ENCODE assay signal across 27 cellular contexts in genomic region chr2:173252581-173252980, GRCh38.
"Had no signal": no experiment of that assay in that cellular context is flagged by ENCODE, and none has a peak within 500 bp of the region (broad histone marks: within the 10 kb centered on the region; RNA-seq: fewer than 3 reads in every experiment).

No MANE protein-coding gene starts in this region.

- H3K27me3 ChIP-seq: heart left ventricle, pancreas, testis, transverse colon had no signal

- H3K4me1 ChIP-seq: heart left ventricle, pancreas, prostate gland, testis, transverse colon had no signal

- H3K4me3 ChIP-seq: heart left ventricle, pancreas, prostate gland, skin epidermis, testis, transverse colon had no signal

- H3K4me1 Mint-ChIP-seq: activated CD4-positive, alpha-beta memory T cell treated with anti-CD3 and anti-CD28 coated beads, Interleukin-2, amount 10 ng/mL, durations not matched to agents 7 days and 5 days; activated CD4-positive, alpha-beta T cell treated with anti-CD3 and anti-CD28 coated beads, Interleukin-2, amount 10 ng/mL, durations not matched to agents 7 days and 5 days; naive thymus-derived CD4-positive, alpha-beta T cell had no signal

- H3K4me3 Mint-ChIP-seq: activated CD4-positive, alpha-beta memory T cell treated with anti-CD3 and anti-CD28 coated beads, Interleukin-2, amount 10 ng/mL, durations not matched to agents 7 days and 5 days; activated CD4-positive, alpha-beta T cell treated with anti-CD3 and anti-CD28 coated beads, Interleukin-2, amount 10 ng/mL, durations not matched to agents 7 days and 5 days; activated T-cell treated with anti-CD3 and anti-CD28 coated beads, Interleukin-2, amount 50 U/mL, for 24 hours; naive thymus-derived CD4-positive, alpha-beta T cell; WTC11 had no signal

- H3K9me3 Mint-ChIP-seq: activated CD4-positive, alpha-beta memory T cell treated with anti-CD3 and anti-CD28 coated beads, Interleukin-2, amount 10 ng/mL, durations not matched to agents 7 days and 5 days; activated CD4-positive, alpha-beta T cell treated with anti-CD3 and anti-CD28 coated beads, Interleukin-2, amount 10 ng/mL, durations not matched to agents 7 days and 5 days; activated T-cell treated with anti-CD3 and anti-CD28 coated beads, Interleukin-2, amount 50 U/mL, for 24 hours; naive thymus-derived CD4-positive, alpha-beta T cell had no signal

- H3K36me3 ChIP-seq: pancreas, prostate gland, transverse colon had no signal

- DNase-seq: activated CD4-positive, alpha-beta memory T cell treated with anti-CD3 and anti-CD28 coated beads, Interleukin-2, amount 10 ng/mL, durations not matched to agents 7 days and 5 days; activated CD4-positive, alpha-beta T cell treated with anti-CD3 and anti-CD28 coated beads for 1 hour; activated CD4-positive, alpha-beta T cell treated with anti-CD3 and anti-CD28 coated beads, Interleukin-2, amount 10 ng/mL, durations not matched to agents 7 days and 5 days; activated CD8-positive, alpha-beta memory T cell treated with anti-CD3 and anti-CD28 coated beads, Interleukin-2, amount 50 U/mL, for 48 hours; activated gamma-delta T cell treated with Interleukin-2 at 50 U/mL for 16 hours; activated naive CD4-positive, alpha-beta T cell treated with anti-CD3 and anti-CD28 coated beads, Interleukin-2, amount 50 U/mL, for 16 hours; activated T-cell treated with anti-CD3 and anti-CD28 coated beads, Interleukin-2, amount 50 U/mL, for 24 hours; amniotic stem cell; central memory CD4-positive, alpha-beta T cell; foreskin fibroblast; heart left ventricle; hypothalamus; midbrain; naive thymus-derived CD4-positive, alpha-beta T cell; nucleus accumbens; pancreas; retina; stimulated activated CD4-positive, alpha-beta T cell treated with anti-CD3 and anti-CD28 coated beads, Interleukin-12 subunit alpha, Interleukin-12 subunit beta, amount 100 ng/mL, for 4 hours; stimulated activated CD4-positive, alpha-beta T cell treated with anti-CD3 and anti-CD28 coated beads, Interleukin-4, amount 100 ng/mL, for 1 hour; stimulated activated naive CD8-positive, alpha-beta T cell treated with anti-CD3 and anti-CD28 coated beads, Interleukin-15, Interleukin-2, amounts not matched to agents 100 U/mL and 50 U/mL, for 24 hours; testis; transverse colon had no signal

- H3K36me3 Mint-ChIP-seq: naive thymus-derived CD4-positive, alpha-beta T cell had no signal

- H3K27ac Mint-ChIP-seq: activated CD4-positive, alpha-beta memory T cell treated with anti-CD3 and anti-CD28 coated beads, Interleukin-2, amount 10 ng/mL, durations not matched to agents 7 days and 5 days; activated CD4-positive, alpha-beta T cell treated with anti-CD3 and anti-CD28 coated beads, Interleukin-2, amount 10 ng/mL, durations not matched to agents 7 days and 5 days; activated T-cell treated with anti-CD3 and anti-CD28 coated beads, Interleukin-2, amount 50 U/mL, for 24 hours; naive thymus-derived CD4-positive, alpha-beta T cell; WTC11 had no signal

- ATAC-seq: esophagus mucosa; heart left ventricle; naive thymus-derived CD4-positive, alpha-beta T cell; pancreas; sciatic nerve; stimulated activated naive CD8-positive, alpha-beta T cell treated with anti-CD3 and anti-CD28 coated beads, Interleukin-15, Interleukin-2, amounts not matched to agents 100 U/mL and 50 U/mL, for 24 hours; WTC11 had no signal

- H3K27ac ChIP-seq: heart left ventricle, pancreas, prostate gland, skin epidermis, testis, transverse colon had no signal
